Comparison of ENCODE assay signal across 14 cellular contexts in the genomic region with DNA sequence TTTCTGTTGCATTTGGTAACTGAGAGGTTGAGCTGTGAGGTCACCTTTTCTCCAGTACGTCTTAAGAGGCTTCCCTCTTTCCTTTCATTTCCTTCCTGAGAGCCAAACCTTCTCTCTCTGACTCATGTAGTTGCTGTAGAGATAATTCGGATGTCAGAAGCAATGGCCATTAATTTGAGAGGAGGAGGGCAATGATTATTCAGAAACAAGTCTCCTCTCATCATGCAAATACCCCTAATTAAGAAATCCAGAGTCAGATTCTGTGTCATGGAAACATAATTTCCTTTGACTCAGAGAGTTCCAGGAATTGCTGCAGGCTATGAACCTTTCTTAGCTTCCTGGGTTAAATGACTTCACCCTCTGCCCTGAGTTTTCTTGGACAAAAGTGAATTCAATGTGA. TPM values are rescaled to one million over a fixed set of nuclear protein-coding genes. Genes with fewer than 3 reads are reported as not detected.
A peak's percentile ranks its signal among the peaks of the same experiment; 100 is the strongest.
DNase-seq lines count a peak whose midpoint lies in the region; TF ChIP-seq lines count a peak whose summit lies in the region.
"Had no signal": no experiment of that assay in that cellular context is flagged by ENCODE, and none has a peak within 500 bp of the region (broad histone marks: within the 10 kb centered on the region; RNA-seq: fewer than 3 reads in every experiment).

No MANE protein-coding gene starts in this region.

- no peak overlapping the region for H3K4me3 Mint-ChIP-seq in neural progenitor cell
- H3K4me3 Mint-ChIP-seq: CD8-positive, alpha-beta T cell; T-helper 1 cell treated with Interleukin-12 subunit alpha and Interleukin-12 subunit beta and Interleukin-4 antibody, amounts not matched to agents 30 μg/mL and 1 μg/mL, for 36 hours had no signal

- peak overlapping the region; percentile 46 for H3K27ac Mint-ChIP-seq in neural progenitor cell
- H3K27ac Mint-ChIP-seq: CD8-positive, alpha-beta T cell; T-helper 1 cell treated with Interleukin-12 subunit alpha and Interleukin-12 subunit beta and Interleukin-4 antibody, amounts not matched to agents 30 μg/mL and 1 μg/mL, for 36 hours had no signal

- DNase-seq in AG10803 (ENCODE audit: low read depth) (peak; percentile 88), NCI-H69 (lab: John Stamatoyannopoulos, UW) (peak; percentile 48), dermis blood vessel endothelial cell (peak; percentile 68), neural progenitor cell (ENCODE audit: low spot score) (no peak), NCI-H526 (lab: John Stamatoyannopoulos, UW) (no peak), GM10248 (ENCODE audit: extremely low spot score) (no peak), superior temporal gyrus (ENCODE audit: extremely low spot score) (no peak), SKM-1 (lab: John Stamatoyannopoulos, UW; ENCODE audit: unreplicated experiment) (no peak)
- DNase-seq: activated CD8-positive, alpha-beta memory T cell treated with anti-CD3 and anti-CD28 coated beads for 24 hours; CD8-positive, alpha-beta T cell; NCI-H1092 treated with DMSO at 0.1 percent for 48 hours; stimulated activated CD4-positive, alpha-beta T cell treated with anti-CD3 and anti-CD28 coated beads, Interleukin-4, amount 100 ng/mL, for 4 hours had no signal

- peaks cover 12% of the 10 kb centered on the region for H3K9me3 ChIP-seq in neural progenitor cell (ENCODE audit: low read depth)
- H3K9me3 ChIP-seq: neutrophil had no signal

- H3K36me3 Mint-ChIP-seq in neural progenitor cell: no peaks in the 10 kb centered on the region

- CTCF ChIA-PET in GM10248 (lab: Yijun Ruan, JAX): interaction anchor here (0.8 to 0.9 kb wide), 2 partner anchors 9 to 16 kb away, joined by 3 read pairs; no protein-coding TSS in a partner anchor

- H3K4me2 ChIP-seq in neural progenitor cell: no peak overlapping the region

- POLR2A ChIA-PET in GM10248 (lab: Yijun Ruan, JAX): no interaction called here

- H3K4me3 ChIP-seq in AG10803 (ENCODE audit: low read length) (peak overlapping the region; percentile 18; the same call in 1 of the 2 replicates), neural progenitor cell (no peak overlapping the region)

- no peak overlapping the region for H3K27ac ChIP-seq in neural progenitor cell
- H3K27ac ChIP-seq: neutrophil had no signal

- peaks cover 20% of the 10 kb centered on the region for H3K9me3 Mint-ChIP-seq in neural progenitor cell

- H3F3A ChIP-seq in neural progenitor cell (ENCODE audit: low read depth): no peaks in the 10 kb centered on the region

- H3K79me2 ChIP-seq in neural progenitor cell (ENCODE audit: low read depth): no peaks in the 10 kb centered on the region

- H3K4me1 Mint-ChIP-seq in neural progenitor cell: no peaks in the 10 kb centered on the region

- TF ChIP-seq CTCF in AG10803 (conservative IDR thresholded peaks at IDR 0.05; ENCODE audit: low read length) (no peak), neural progenitor cell (IDR thresholded peaks at IDR 0.05) (no peak), GM10248 (IDR thresholded peaks at IDR 0.05; ENCODE audit: control extremely low read depth, extremely low read depth, low read depth, missing control alignments) (no peak)

- no peaks in the 10 kb centered on the region for H3K36me3 ChIP-seq in neural progenitor cell
- H3K36me3 ChIP-seq: neutrophil had no signal

- H3K4me1 ChIP-seq in neural progenitor cell: no peaks in the 10 kb centered on the region

- no peaks in the 10 kb centered on the region for H4K20me1 ChIP-seq in neural progenitor cell (ENCODE audit: low read depth)

- H3K9ac ChIP-seq in neural progenitor cell: no peak overlapping the region

- no peak overlapping the region for H2AFZ ChIP-seq in neural progenitor cell (replicated peaks)

- H3K27me3 ChIP-seq in neural progenitor cell: no peaks in the 10 kb centered on the region
- H3K27me3 ChIP-seq: neutrophil had no signal

- H3K27me3 Mint-ChIP-seq in neural progenitor cell (ENCODE audit: insufficient read depth, low read depth): peaks cover 1% of the 10 kb centered on the region

RNA-seq across cellular contexts. Expression of a gene that starts 59.0 kb away (rescaled TPM):
- total RNA-seq in dermis blood vessel endothelial cell: 48.0 and 65.3 TPM in 2 replicates
- total RNA-seq in neural progenitor cell (ENCODE audit: low replicate concordance): 66.3 and 88.6 TPM in 2 replicates

Comparison
In these comparisons a context has a peak if more than half of its experiments do, and no peak if none do; other contexts are left out.
1. DNase-seq: peak in AG10803 (single experiment), NCI-H69 (single experiment) and dermis blood vessel endothelial cell (single experiment); none in neural progenitor cell (single experiment), NCI-H526 (0 of 2), GM10248 (single experiment), superior temporal gyrus (single experiment) and SKM-1 (single experiment).